In the genomic region with DNA sequence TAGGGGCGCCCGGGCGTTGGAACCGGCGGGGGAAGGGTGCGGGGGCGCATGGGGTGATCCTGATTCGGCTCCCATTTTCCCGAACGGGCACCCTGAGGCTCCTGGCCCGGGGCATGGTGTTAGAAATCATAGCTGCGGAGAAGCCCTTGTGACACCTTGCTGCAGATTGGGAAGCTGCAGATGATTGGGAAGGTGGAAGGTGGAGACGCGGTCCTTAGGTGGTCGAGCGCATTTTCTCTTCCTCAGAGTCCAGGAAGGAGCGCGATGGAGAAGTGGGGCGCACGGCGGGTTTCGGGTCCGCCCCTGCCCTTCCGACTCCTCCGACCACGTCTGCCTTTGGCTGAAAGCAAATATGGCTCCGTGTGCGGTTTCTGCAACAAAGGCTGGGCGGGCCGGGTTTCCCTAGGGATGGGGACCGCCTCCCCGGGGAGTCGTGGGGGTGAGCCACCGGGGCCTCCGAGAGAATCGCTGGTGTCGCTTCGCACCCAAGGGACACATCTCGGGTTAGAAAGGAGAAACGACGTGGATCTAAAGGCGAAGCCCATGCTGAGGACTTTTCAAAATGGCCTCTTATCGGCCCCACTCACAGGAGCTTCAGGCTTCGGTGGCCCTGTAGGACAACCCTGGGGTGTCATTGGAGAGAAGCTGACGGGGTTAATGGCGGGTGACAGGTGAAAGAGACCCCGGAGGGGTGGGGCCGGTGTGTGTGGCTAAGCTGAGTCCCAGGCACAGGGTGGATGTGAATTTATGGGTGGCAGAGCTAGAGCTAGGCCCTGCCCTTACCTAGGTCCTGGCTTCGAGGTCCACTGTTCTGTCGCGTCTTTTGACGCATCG, we compare ENCODE assay signal across 1 cellular context.
TF ChIP-seq lines count a peak whose summit lies in the region.

No MANE protein-coding gene starts in this region.

TF ChIP-seq in HepG2, 621 proteins besides CTCF, POLR2A, EP300 and RAD21 (continued from another document and continues in another):
- TF ChIP-seq, protein P1, sequence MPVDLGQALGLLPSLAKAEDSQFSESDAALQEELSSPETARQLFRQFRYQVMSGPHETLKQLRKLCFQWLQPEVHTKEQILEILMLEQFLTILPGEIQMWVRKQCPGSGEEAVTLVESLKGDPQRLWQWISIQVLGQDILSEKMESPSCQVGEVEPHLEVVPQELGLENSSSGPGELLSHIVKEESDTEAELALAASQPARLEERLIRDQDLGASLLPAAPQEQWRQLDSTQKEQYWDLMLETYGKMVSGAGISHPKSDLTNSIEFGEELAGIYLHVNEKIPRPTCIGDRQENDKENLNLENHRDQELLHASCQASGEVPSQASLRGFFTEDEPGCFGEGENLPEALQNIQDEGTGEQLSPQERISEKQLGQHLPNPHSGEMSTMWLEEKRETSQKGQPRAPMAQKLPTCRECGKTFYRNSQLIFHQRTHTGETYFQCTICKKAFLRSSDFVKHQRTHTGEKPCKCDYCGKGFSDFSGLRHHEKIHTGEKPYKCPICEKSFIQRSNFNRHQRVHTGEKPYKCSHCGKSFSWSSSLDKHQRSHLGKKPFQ (CRISPR knock-in tag; IDR thresholded peaks at IDR 0.05; ENCODE audit: insufficient replicate concordance): no peak
- TF ChIP-seq IKZF1 (IDR thresholded peaks at IDR 0.05) (no peak), DNMT3B (CRISPR knock-in tag; conservative IDR thresholded peaks at IDR 0.05) (no peak), ZNF143 (CRISPR knock-in tag; IDR thresholded peaks at IDR 0.05) (no peak), MIER3 (CRISPR knock-in tag; IDR thresholded peaks at IDR 0.05; ENCODE audit: borderline replicate concordance) (no peak), ZNF101 (CRISPR knock-in tag; IDR thresholded peaks at IDR 0.05; ENCODE audit: borderline replicate concordance, low read depth) (no peak), NFYC (CRISPR knock-in tag; IDR thresholded peaks at IDR 0.05) (no peak), GZF1 (CRISPR knock-in tag; IDR thresholded peaks at IDR 0.05) (no peak), KLF11 (CRISPR knock-in tag; IDR thresholded peaks at IDR 0.05) (no peak), ZNF17 (CRISPR knock-in tag; IDR thresholded peaks at IDR 0.05) (no peak), KDM5B (CRISPR knock-in tag; IDR thresholded peaks at IDR 0.05; ENCODE audit: borderline replicate concordance) (no peak; the same call in 1 of the 2 replicates), ZNF12 (CRISPR knock-in tag; IDR thresholded peaks at IDR 0.05) (no peak), ESRRA (CRISPR knock-in tag; IDR thresholded peaks at IDR 0.05; ENCODE audit: low read depth) (peak; percentile 36; the same call in 1 of the 2 replicates), MBNL3 (CRISPR knock-in tag; conservative IDR thresholded peaks at IDR 0.05) (no peak), NFYB (CRISPR knock-in tag; IDR thresholded peaks at IDR 0.05) (no peak), PRPF4 (IDR thresholded peaks at IDR 0.05; ENCODE audit: low read depth, low read length, poor library complexity, severe bottlenecking) (no peak), KDM6A (CRISPR knock-in tag; IDR thresholded peaks at IDR 0.05; ENCODE audit: low read depth) (no peak), CBX2 (IDR thresholded peaks at IDR 0.05; ENCODE audit: low read depth, low read length) (no peak), CBX2 (CRISPR knock-in tag; IDR thresholded peaks at IDR 0.05; ENCODE audit: low read depth) (no peak), TEAD3 (CRISPR knock-in tag; optimal IDR thresholded peaks at IDR 0.05; ENCODE audit: borderline replicate concordance) (peak; percentile 13), ZBTB7B (CRISPR knock-in tag; IDR thresholded peaks at IDR 0.05) (no peak), PAWR (CRISPR knock-in tag; IDR thresholded peaks at IDR 0.05; ENCODE audit: borderline replicate concordance) (no peak), DR1 (CRISPR knock-in tag; IDR thresholded peaks at IDR 0.05) (no peak), KAT8 (CRISPR knock-in tag; IDR thresholded peaks at IDR 0.05) (no peak), FLYWCH1 (CRISPR knock-in tag; IDR thresholded peaks at IDR 0.05) (no peak), ZNF839 (CRISPR knock-in tag; IDR thresholded peaks at IDR 0.05; ENCODE audit: borderline replicate concordance) (no peak), ZNF724P (CRISPR knock-in tag; IDR thresholded peaks at IDR 0.05; ENCODE audit: borderline replicate concordance) (no peak), KLF6 (CRISPR knock-in tag; IDR thresholded peaks at IDR 0.05) (no peak), ZNF274 (CRISPR knock-in tag; IDR thresholded peaks at IDR 0.05) (no peak), TBX2 (CRISPR knock-in tag; IDR thresholded peaks at IDR 0.05; ENCODE audit: borderline replicate concordance) (no peak; the same call in 1 of the 2 replicates), ZFP1 (CRISPR knock-in tag; IDR thresholded peaks at IDR 0.05) (no peak), EED (CRISPR knock-in tag; IDR thresholded peaks at IDR 0.05) (peak; percentile 42; the same call in 1 of the 2 replicates), ZNF552 (CRISPR knock-in tag; IDR thresholded peaks at IDR 0.05; ENCODE audit: borderline replicate concordance) (no peak), KLF9 (CRISPR knock-in tag; IDR thresholded peaks at IDR 0.05; ENCODE audit: low read depth) (no peak)
- TF ChIP-seq, protein P2, sequence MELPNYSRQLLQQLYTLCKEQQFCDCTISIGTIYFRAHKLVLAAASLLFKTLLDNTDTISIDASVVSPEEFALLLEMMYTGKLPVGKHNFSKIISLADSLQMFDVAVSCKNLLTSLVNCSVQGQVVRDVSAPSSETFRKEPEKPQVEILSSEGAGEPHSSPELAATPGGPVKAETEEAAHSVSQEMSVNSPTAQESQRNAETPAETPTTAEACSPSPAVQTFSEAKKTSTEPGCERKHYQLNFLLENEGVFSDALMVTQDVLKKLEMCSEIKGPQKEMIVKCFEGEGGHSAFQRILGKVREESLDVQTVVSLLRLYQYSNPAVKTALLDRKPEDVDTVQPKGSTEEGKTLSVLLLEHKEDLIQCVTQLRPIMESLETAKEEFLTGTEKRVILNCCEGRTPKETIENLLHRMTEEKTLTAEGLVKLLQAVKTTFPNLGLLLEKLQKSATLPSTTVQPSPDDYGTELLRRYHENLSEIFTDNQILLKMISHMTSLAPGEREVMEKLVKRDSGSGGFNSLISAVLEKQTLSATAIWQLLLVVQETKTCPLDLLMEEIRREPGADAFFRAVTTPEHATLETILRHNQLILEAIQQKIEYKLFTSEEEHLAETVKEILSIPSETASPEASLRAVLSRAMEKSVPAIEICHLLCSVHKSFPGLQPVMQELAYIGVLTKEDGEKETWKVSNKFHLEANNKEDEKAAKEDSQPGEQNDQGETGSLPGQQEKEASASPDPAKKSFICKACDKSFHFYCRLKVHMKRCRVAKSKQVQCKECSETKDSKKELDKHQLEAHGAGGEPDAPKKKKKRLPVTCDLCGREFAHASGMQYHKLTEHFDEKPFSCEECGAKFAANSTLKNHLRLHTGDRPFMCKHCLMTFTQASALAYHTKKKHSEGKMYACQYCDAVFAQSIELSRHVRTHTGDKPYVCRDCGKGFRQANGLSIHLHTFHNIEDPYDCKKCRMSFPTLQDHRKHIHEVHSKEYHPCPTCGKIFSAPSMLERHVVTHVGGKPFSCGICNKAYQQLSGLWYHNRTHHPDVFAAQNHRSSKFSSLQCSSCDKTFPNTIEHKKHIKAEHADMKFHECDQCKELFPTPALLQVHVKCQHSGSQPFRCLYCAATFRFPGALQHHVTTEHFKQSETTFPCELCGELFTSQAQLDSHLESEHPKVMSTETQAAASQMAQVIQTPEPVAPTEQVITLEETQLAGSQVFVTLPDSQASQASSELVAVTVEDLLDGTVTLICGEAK (IDR thresholded peaks at IDR 0.05): no peak
- TF ChIP-seq, protein P2 (CRISPR knock-in tag; IDR thresholded peaks at IDR 0.05): no peak
- TF ChIP-seq, protein P3, sequence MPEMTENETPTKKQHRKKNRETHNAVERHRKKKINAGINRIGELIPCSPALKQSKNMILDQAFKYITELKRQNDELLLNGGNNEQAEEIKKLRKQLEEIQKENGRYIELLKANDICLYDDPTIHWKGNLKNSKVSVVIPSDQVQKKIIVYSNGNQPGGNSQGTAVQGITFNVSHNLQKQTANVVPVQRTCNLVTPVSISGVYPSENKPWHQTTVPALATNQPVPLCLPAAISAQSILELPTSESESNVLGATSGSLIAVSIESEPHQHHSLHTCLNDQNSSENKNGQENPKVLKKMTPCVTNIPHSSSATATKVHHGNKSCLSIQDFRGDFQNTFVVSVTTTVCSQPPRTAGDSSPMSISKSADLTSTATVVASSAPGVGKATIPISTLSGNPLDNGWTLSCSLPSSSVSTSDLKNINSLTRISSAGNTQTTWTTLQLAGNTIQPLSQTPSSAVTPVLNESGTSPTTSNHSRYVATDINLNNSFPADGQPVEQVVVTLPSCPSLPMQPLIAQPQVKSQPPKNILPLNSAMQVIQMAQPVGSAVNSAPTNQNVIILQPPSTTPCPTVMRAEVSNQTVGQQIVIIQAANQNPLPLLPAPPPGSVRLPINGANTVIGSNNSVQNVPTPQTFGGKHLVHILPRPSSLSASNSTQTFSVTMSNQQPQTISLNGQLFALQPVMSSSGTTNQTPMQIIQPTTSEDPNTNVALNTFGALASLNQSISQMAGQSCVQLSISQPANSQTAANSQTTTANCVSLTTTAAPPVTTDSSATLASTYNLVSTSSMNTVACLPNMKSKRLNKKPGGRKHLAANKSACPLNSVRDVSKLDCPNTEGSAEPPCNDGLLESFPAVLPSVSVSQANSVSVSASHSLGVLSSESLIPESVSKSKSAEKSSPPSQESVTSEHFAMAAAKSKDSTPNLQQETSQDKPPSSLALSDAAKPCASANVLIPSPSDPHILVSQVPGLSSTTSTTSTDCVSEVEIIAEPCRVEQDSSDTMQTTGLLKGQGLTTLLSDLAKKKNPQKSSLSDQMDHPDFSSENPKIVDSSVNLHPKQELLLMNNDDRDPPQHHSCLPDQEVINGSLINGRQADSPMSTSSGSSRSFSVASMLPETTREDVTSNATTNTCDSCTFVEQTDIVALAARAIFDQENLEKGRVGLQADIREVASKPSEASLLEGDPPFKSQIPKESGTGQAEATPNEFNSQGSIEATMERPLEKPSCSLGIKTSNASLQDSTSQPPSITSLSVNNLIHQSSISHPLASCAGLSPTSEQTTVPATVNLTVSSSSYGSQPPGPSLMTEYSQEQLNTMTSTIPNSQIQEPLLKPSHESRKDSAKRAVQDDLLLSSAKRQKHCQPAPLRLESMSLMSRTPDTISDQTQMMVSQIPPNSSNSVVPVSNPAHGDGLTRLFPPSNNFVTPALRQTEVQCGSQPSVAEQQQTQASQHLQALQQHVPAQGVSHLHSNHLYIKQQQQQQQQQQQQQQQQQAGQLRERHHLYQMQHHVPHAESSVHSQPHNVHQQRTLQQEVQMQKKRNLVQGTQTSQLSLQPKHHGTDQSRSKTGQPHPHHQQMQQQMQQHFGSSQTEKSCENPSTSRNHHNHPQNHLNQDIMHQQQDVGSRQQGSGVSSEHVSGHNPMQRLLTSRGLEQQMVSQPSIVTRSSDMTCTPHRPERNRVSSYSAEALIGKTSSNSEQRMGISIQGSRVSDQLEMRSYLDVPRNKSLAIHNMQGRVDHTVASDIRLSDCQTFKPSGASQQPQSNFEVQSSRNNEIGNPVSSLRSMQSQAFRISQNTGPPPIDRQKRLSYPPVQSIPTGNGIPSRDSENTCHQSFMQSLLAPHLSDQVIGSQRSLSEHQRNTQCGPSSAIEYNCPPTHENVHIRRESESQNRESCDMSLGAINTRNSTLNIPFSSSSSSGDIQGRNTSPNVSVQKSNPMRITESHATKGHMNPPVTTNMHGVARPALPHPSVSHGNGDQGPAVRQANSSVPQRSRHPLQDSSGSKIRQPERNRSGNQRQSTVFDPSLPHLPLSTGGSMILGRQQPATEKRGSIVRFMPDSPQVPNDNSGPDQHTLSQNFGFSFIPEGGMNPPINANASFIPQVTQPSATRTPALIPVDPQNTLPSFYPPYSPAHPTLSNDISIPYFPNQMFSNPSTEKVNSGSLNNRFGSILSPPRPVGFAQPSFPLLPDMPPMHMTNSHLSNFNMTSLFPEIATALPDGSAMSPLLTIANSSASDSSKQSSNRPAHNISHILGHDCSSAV (CRISPR knock-in tag; IDR thresholded peaks at IDR 0.05; ENCODE audit: borderline replicate concordance): no peak
- TF ChIP-seq, protein P4, sequence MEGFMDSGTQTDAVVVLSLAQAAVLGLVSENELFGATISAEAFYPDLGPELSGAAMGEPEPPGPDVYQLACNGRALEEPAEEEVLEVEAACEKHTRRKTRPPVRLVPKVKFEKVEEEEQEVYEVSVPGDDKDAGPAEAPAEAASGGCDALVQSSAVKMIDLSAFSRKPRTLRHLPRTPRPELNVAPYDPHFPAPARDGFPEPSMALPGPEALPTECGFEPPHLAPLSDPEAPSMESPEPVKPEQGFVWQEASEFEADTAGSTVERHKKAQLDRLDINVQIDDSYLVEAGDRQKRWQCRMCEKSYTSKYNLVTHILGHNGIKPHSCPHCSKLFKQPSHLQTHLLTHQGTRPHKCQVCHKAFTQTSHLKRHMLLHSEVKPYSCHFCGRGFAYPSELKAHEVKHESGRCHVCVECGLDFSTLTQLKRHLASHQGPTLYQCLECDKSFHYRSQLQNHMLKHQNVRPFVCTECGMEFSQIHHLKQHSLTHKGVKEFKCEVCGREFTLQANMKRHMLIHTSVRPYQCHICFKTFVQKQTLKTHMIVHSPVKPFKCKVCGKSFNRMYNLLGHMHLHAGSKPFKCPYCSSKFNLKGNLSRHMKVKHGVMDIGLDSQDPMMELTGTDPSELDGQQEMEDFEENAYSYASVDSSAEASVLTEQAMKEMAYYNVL (CRISPR knock-in tag; IDR thresholded peaks at IDR 0.05; ENCODE audit: borderline replicate concordance): no peak; the same call in 1 of the 2 replicates
- TF ChIP-seq, protein P5, sequence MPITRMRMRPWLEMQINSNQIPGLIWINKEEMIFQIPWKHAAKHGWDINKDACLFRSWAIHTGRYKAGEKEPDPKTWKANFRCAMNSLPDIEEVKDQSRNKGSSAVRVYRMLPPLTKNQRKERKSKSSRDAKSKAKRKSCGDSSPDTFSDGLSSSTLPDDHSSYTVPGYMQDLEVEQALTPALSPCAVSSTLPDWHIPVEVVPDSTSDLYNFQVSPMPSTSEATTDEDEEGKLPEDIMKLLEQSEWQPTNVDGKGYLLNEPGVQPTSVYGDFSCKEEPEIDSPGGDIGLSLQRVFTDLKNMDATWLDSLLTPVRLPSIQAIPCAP (CRISPR knock-in tag; IDR thresholded peaks at IDR 0.05; ENCODE audit: low read depth): no peak
